1 cellular context compared by ENCODE assay signal in the genomic region with DNA sequence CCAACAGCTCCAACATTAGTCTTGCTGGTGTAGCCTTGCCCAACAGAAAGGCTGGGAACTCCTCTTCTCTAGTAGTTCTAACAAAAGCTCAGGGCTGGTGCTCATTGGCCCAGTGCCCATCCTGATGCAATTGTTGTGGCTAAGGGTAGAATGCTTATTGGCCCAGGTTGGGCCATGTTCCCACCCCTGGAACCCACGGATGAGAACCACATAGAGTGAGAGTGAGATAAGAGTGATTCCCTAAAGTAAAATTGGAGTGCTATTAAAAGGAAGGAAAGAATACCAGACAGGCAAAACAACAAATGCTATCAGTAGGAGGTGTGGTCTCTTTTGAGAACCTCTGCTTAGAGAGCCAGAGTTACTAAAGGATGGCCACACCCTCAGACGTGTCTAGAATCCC.
TF ChIP-seq lines count a peak whose summit lies in the region.

No MANE protein-coding gene starts in this region.

TF ChIP-seq in HEK293, 187 proteins besides CTCF, POLR2A, EP300 and RAD21 (continued from another document):
- TF ChIP-seq SCRT1 (tag by site-specific recombination; IDR thresholded peaks at IDR 0.05; ENCODE audit: borderline replicate concordance) (no peak), ZNF26 (tag by site-specific recombination; IDR thresholded peaks at IDR 0.05) (no peak), ZNF449 (tag by site-specific recombination; IDR thresholded peaks at IDR 0.05) (no peak), HOXA7 (CRISPR knock-in tag; IDR thresholded peaks at IDR 0.05; ENCODE audit: borderline replicate concordance) (no peak)
TF ChIP-seq in HEK293: peak in this region for 4.
